Comparison of ENCODE assay signal across 1 cellular context in genomic region chr15:91807122-91807521, GRCh38.
TF ChIP-seq lines count a peak whose summit lies in the region.

No MANE protein-coding gene starts in this region.

TF ChIP-seq in HepG2, 621 proteins besides CTCF, POLR2A, EP300 and RAD21 (continued from another document):
- no peak for TF ChIP-seq ZNF720 (CRISPR knock-in tag; IDR thresholded peaks at IDR 0.05)
- TF ChIP-seq ZXDC (CRISPR knock-in tag; IDR thresholded peaks at IDR 0.05), result no peak
- no peak for TF ChIP-seq PRDM4 (CRISPR knock-in tag; IDR thresholded peaks at IDR 0.05; ENCODE audit: borderline replicate concordance)
- no peak for TF ChIP-seq GFI1 (CRISPR knock-in tag; IDR thresholded peaks at IDR 0.05; ENCODE audit: borderline replicate concordance)
